Comparison of ENCODE assay signal across 13 cellular contexts in genomic region chr3:24060055-24060454, GRCh38.
A peak's percentile ranks its signal among the peaks of the same experiment; 100 is the strongest.
DNase-seq lines count a peak whose midpoint lies in the region; ATAC-seq, FAIRE-seq and TF ChIP-seq lines count a peak whose summit lies in the region.
"Had no signal": no experiment of that assay in that cellular context is flagged by ENCODE, and none has a peak within 500 bp of the region (broad histone marks: within the 10 kb centered on the region; RNA-seq: fewer than 3 reads in every experiment).

No MANE protein-coding gene starts in this region.

- DNase-seq in EH (ENCODE audit: low read depth) (peak; percentile 81), astrocyte (ENCODE audit: low read depth) (peak; percentile 83), heart right ventricle (peak in 1 of 2 donors; percentile 26), non-pigmented ciliary epithelial cell (ENCODE audit: low read depth) (peak; percentile 24), D341Med (ENCODE audit: low spot score) (no peak)
- DNase-seq: NCI-H2081 had no signal

- TF ChIP-seq CTCF in astrocyte (IDR thresholded peaks at IDR 0.05; ENCODE audit: insufficient read depth, low read depth, low read length) (no peak), heart right ventricle (IDR thresholded peaks at IDR 0.05) (peak in 1 of 9 donors; percentile 8)

- H3K36me3 Mint-ChIP-seq in astrocyte (ENCODE audit: low read depth, unreplicated experiment), result no peaks in the 10 kb centered on the region

- H3K9me3 Mint-ChIP-seq in astrocyte (ENCODE audit: unreplicated experiment), result peaks cover 2% of the 10 kb centered on the region

- no peak overlapping the region for H3K27ac ChIP-seq in astrocyte (ENCODE audit: low read depth, low read length)
- peak overlapping the region in 2 of 10 donors; percentile 1 to 45 for H3K27ac ChIP-seq in heart right ventricle
- H3K27ac ChIP-seq: BLaER1 had no signal

- no peak for FAIRE-seq in astrocyte (lab: Jason Lieb, UNC)
- FAIRE-seq: HTR-8/SVneo had no signal

- 15 to 35% methylated on average over 3 of the region's 3 CpGs for WGBS in heart right ventricle, 2 donors

- peak overlapping the region; percentile 20 for H3K27ac Mint-ChIP-seq in astrocyte (ENCODE audit: unreplicated experiment)

- H3K9ac ChIP-seq in astrocyte (ENCODE audit: low read length), result no peak overlapping the region
- H3K9ac ChIP-seq: BLaER1 had no signal

- no peaks in the 10 kb centered on the region for H3K79me2 ChIP-seq in astrocyte (ENCODE audit: insufficient read depth, low read length)

- peaks cover 3% of the 10 kb centered on the region for H3K4me1 ChIP-seq in astrocyte (ENCODE audit: insufficient read depth, low read length)
- H3K4me1 ChIP-seq in heart right ventricle, result peaks cover 0 to 14% (median 0%) of the 10 kb centered on the region in 9 donors
- H3K4me1 ChIP-seq: BLaER1 had no signal

- H3K27me3 Mint-ChIP-seq in astrocyte (ENCODE audit: low read depth, unreplicated experiment), result no peaks in the 10 kb centered on the region

- H3K36me3 ChIP-seq in astrocyte (ENCODE audit: insufficient read depth, low read length) (no peaks in the 10 kb centered on the region), heart right ventricle (no peaks in the 10 kb centered on the region)
- H3K36me3 ChIP-seq: BLaER1 had no signal

- H3K4me3 ChIP-seq in astrocyte (ENCODE audit: insufficient read depth, low read depth, low read length), result no peak overlapping the region
- H3K4me3 ChIP-seq in heart right ventricle, result no peak overlapping the region
- H3K4me3 ChIP-seq: BLaER1 had no signal

- no peak overlapping the region for H3K4me3 Mint-ChIP-seq in astrocyte (ENCODE audit: unreplicated experiment)
- H3K4me3 Mint-ChIP-seq: nephron had no signal

- intact Hi-C loops in heart right ventricle (cut with DNase I), result loop anchor here in 3 of 10 donors (10.0 kb wide), 1 partner anchor 175 kb away; no protein-coding TSS in a partner anchor

- peak overlapping the region; percentile 52 for H3K4me2 ChIP-seq in astrocyte (ENCODE audit: low read length)
- H3K4me2 ChIP-seq: BLaER1 had no signal

- no peaks in the 10 kb centered on the region for H3K27me3 ChIP-seq in astrocyte (ENCODE audit: insufficient read depth, low read length)
- H3K27me3 ChIP-seq in heart right ventricle, result no peaks in the 10 kb centered on the region
- H3K27me3 ChIP-seq: BLaER1 had no signal

- H3K4me1 Mint-ChIP-seq in astrocyte (ENCODE audit: low read depth, unreplicated experiment), result peaks cover 11% of the 10 kb centered on the region

- ATAC-seq in heart right ventricle (peak in 7 of 8 donors; percentile 49 to 86 (median 77)), GM18517 (IDR thresholded peaks at IDR 0.05; ENCODE audit: unreplicated experiment) (no peak), HG03045 (IDR thresholded peaks at IDR 0.05; ENCODE audit: unreplicated experiment) (no peak), GM19395 (IDR thresholded peaks at IDR 0.05; ENCODE audit: unreplicated experiment) (no peak)
- ATAC-seq: Panc1 had no signal

- no peaks in the 10 kb centered on the region for H3K9me3 ChIP-seq in astrocyte (ENCODE audit: insufficient read depth, low read depth, low read length)
- H3K9me3 ChIP-seq in heart right ventricle, result no peaks in the 10 kb centered on the region
- H3K9me3 ChIP-seq: BLaER1 had no signal

- no peaks in the 10 kb centered on the region for H4K20me1 ChIP-seq in astrocyte (ENCODE audit: insufficient read depth, low read length)
- H4K20me1 ChIP-seq: BLaER1 had no signal

- H2AFZ ChIP-seq in astrocyte (ENCODE audit: low read depth, low read length), result no peak overlapping the region

Comparison
In these comparisons a context has a peak if more than half of its experiments do, and no peak if none do; other contexts are left out.
1. ATAC-seq: peak in heart right ventricle (7 of 8); none in GM18517 (single experiment), HG03045 (single experiment) and GM19395 (single experiment).